In the genomic region with DNA sequence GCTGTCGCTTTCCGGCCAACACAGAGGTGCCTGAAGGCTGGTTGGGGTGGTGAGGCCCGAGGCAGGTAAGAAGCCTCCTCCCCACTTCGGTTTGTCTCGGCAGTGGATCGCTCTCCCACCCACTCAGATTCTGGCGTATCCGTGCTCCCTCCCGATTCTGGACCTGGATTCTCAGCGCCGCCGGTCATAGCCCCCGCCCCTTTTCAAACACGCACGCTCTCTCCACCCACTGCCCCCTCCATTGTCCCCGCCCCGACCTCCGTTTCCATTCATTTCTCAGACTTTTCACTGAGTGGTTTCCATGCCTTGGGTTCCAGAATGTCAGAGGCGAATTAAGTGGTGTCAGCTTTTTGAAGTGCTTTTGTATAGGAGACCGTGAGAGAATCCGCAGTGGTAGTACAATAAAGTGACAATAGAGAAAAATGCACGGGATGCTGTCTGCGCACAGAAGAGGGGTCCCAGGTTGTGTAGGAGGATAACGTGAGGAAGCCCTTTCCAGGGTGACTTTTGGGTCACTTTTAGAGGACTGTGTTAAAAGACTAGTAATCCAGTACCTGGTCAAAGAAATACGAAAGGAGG, we compare ENCODE assay signal across 1 cellular context.
TF ChIP-seq lines count a peak whose summit lies in the region.

A gene (plus strand): TSS at position 4 of the 579 bp plus-strand sequence. CDS start 21,221 bp downstream, outside the sequence.

TF ChIP-seq in A549, 52 proteins besides CTCF, POLR2A, EP300 and RAD21 (continued from another document):
- TF ChIP-seq, protein P1, sequence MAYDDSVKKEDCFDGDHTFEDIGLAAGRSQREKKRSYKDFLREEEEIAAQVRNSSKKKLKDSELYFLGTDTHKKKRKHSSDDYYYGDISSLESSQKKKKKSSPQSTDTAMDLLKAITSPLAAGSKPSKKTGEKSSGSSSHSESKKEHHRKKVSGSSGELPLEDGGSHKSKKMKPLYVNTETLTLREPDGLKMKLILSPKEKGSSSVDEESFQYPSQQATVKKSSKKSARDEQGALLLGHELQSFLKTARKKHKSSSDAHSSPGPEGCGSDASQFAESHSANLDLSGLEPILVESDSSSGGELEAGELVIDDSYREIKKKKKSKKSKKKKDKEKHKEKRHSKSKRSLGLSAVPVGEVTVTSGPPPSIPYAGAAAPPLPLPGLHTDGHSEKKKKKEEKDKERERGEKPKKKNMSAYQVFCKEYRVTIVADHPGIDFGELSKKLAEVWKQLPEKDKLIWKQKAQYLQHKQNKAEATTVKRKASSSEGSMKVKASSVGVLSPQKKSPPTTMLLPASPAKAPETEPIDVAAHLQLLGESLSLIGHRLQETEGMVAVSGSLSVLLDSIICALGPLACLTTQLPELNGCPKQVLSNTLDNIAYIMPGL (CRISPR knock-in tag; IDR thresholded peaks at IDR 0.05; ENCODE audit: borderline replicate concordance) = no peak
- TF ChIP-seq, protein P2, sequence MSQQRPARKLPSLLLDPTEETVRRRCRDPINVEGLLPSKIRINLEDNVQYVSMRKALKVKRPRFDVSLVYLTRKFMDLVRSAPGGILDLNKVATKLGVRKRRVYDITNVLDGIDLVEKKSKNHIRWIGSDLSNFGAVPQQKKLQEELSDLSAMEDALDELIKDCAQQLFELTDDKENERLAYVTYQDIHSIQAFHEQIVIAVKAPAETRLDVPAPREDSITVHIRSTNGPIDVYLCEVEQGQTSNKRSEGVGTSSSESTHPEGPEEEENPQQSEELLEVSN (IDR thresholded peaks at IDR 0.05; ENCODE audit: borderline replicate concordance, low read depth) = no peak
- TF ChIP-seq EHF (CRISPR knock-in tag; IDR thresholded peaks at IDR 0.05) (no peak), RARB (CRISPR knock-in tag; IDR thresholded peaks at IDR 0.05) (0 out of 2 replicates have a peak, but pooled peaks have one; percentile 19), SREBF2 (IDR thresholded peaks at IDR 0.05) (no peak), PHF8 (IDR thresholded peaks at IDR 0.05; ENCODE audit: borderline replicate concordance, low read depth) (peak; percentile 11; the same call in 1 of the 2 replicates), TFCP2L1 (CRISPR knock-in tag; IDR thresholded peaks at IDR 0.05) (no peak), FOSB (CRISPR knock-in tag; IDR thresholded peaks at IDR 0.05) (no peak), ESRRA (IDR thresholded peaks at IDR 0.05; ENCODE audit: borderline replicate concordance, low read length) (no peak), CBX8 (IDR thresholded peaks at IDR 0.05) (no peak), KDM5A (IDR thresholded peaks at IDR 0.05) (no peak), RNF2 (IDR thresholded peaks at IDR 0.05; ENCODE audit: borderline replicate concordance, low read depth) (no peak), POLR2AphosphoS2 (conservative IDR thresholded peaks at IDR 0.05; ENCODE audit: low read length) (no peak), FOXS1 (CRISPR knock-in tag; IDR thresholded peaks at IDR 0.05) (no peak), ZC3H11A (IDR thresholded peaks at IDR 0.05) (no peak), MYC (IDR thresholded peaks at IDR 0.05; ENCODE audit: borderline replicate concordance, low read length) (0 out of 2 replicates have a peak, but pooled peaks have one; percentile 31), ZFP36 (IDR thresholded peaks at IDR 0.05; ENCODE audit: borderline replicate concordance, partially characterized antibody) (no peak)
